In the genomic region with DNA sequence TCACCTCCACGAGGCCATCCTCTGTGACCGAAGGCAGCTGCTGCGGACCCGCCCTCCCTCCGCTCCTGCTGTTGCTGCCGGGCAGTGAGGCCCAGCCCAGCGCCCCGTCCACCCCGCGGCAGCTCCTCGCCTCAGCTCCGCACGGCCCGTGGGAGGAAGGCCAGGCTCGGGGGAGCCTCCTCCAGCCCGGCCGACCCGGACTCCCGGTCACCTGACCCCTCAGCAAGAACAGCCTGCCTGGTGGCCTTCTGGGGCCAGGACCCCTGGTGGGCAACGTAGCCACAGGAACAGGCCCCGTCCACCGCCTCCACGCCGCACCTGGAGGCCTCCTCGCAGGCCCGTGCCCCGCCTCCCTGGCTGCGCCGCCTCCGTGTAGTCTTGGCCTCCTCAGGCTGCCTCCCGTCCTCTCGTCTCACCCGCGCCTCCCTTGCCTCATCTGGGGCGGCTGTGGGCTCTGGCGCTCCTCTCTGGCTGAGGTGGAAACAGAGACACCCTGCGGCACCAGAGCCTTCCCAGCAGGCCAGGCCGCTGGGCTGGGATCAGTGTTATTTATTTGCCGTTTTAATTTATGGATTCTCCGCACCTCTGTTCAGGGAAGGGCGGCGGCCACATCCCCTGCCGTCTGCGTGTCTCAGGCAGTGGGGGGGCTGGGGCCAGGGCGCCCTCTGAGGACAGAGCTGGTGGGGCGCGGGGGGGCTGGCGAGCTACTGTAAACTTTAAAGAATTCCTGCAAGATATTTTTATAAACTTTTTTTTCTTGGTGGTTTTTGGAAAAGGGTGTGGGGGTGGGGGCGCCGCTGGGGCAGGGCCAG, we compare ENCODE assay signal across 2 cellular contexts.
A peak's percentile ranks its signal among the peaks of the same experiment; 100 is the strongest.
TF ChIP-seq lines count a peak whose summit lies in the region.

No MANE protein-coding gene starts in this region.

TF ChIP-seq in WTC11, 78 proteins besides CTCF, POLR2A, EP300 and RAD21:
- no peak for TF ChIP-seq NFYB (CRISPR knock-in tag; conservative IDR thresholded peaks at IDR 0.05; ENCODE audit: low read depth)
- TF ChIP-seq, protein P1, sequence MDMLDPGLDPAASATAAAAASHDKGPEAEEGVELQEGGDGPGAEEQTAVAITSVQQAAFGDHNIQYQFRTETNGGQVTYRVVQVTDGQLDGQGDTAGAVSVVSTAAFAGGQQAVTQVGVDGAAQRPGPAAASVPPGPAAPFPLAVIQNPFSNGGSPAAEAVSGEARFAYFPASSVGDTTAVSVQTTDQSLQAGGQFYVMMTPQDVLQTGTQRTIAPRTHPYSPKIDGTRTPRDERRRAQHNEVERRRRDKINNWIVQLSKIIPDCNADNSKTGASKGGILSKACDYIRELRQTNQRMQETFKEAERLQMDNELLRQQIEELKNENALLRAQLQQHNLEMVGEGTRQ (CRISPR knock-in tag; IDR thresholded peaks at IDR 0.05), result peak; percentile 31; the same call in 1 of the 2 replicates

TF ChIP-seq in H1, 55 proteins besides CTCF, POLR2A, EP300 and RAD21:
- TF ChIP-seq RNF2 (IDR thresholded peaks at IDR 0.05; ENCODE audit: borderline replicate concordance, low read depth, low read length, missing control alignments, poor library complexity, severe bottlenecking) (no peak), SAP30 (IDR thresholded peaks at IDR 0.05; ENCODE audit: insufficient read depth, insufficient replicate concordance, low read length) (no peak), HDAC6 (IDR thresholded peaks at IDR 0.05; ENCODE audit: low read depth, low read length) (no peak), RBBP5 (IDR thresholded peaks at IDR 0.05; ENCODE audit: borderline replicate concordance, low read depth, low read length) (no peak), POLR2AphosphoS5 (IDR thresholded peaks at IDR 0.05; ENCODE audit: low read depth, low read length) (no peak), BRCA1 (IDR thresholded peaks at IDR 0.05; ENCODE audit: low read depth, low read length) (no peak), POU5F1 (IDR thresholded peaks at IDR 0.05; ENCODE audit: low read depth, low read length) (no peak), YY1 (IDR thresholded peaks at IDR 0.05; ENCODE audit: low read depth, low read length) (no peak), GTF2F1 (IDR thresholded peaks at IDR 0.05; ENCODE audit: borderline replicate concordance, low read depth, low read length) (no peak), KDM1A (IDR thresholded peaks at IDR 0.05; ENCODE audit: borderline replicate concordance, low read length) (no peak), CEBPB (IDR thresholded peaks at IDR 0.05; ENCODE audit: low read depth, low read length) (no peak), SP2 (IDR thresholded peaks at IDR 0.05; ENCODE audit: low read length) (no peak), JUN (IDR thresholded peaks at IDR 0.05; ENCODE audit: low read depth, low read length) (no peak)
TF ChIP-seq in H1: peak in this region for 0.
